ENCODE assay signal across 29 cellular contexts in genomic region chr12:128675576-128675975, GRCh38.
"Had no signal": no experiment of that assay in that cellular context is flagged by ENCODE, and none has a peak within 500 bp of the region (broad histone marks: within the 10 kb centered on the region; RNA-seq: fewer than 3 reads in every experiment).

No MANE protein-coding gene starts in this region.

- H3K9me3 ChIP-seq: colonic mucosa, gastrocnemius medialis had no signal

- H3K27ac Mint-ChIP-seq: dendritic cell treated with granulocyte-macrophage colony-stimulating factor and Interleukin-4, amounts not matched to agents 40 ng/mL and 50 ng/mL, for 4 days; effector memory CD8-positive, alpha-beta T cell; endodermal cell had no signal

- H3K36me3 ChIP-seq: colonic mucosa, esophagus muscularis mucosa, esophagus squamous epithelium, gastrocnemius medialis, gastroesophageal sphincter, heart left ventricle, heart right ventricle had no signal

- H3K4me1 ChIP-seq: colonic mucosa, esophagus squamous epithelium, foreskin keratinocyte, gastrocnemius medialis, gastroesophageal sphincter, heart left ventricle, heart right ventricle had no signal

- H3K4me3 ChIP-seq: colonic mucosa, coronary artery, dorsolateral prefrontal cortex, esophagus muscularis mucosa, esophagus squamous epithelium, gastrocnemius medialis, gastroesophageal sphincter, heart left ventricle, heart right ventricle had no signal

- ATAC-seq: effector memory CD8-positive, alpha-beta T cell; esophagus mucosa; foreskin keratinocyte; gastrocnemius medialis; gastroesophageal sphincter; heart left ventricle; heart right ventricle had no signal

- FAIRE-seq: colon, endometrium, endothelial cell of umbilical vein, frontal cortex had no signal

- H3K4me1 Mint-ChIP-seq: endodermal cell had no signal

- H3K27me3 ChIP-seq: colonic mucosa, dorsolateral prefrontal cortex, esophagus muscularis mucosa, esophagus squamous epithelium, foreskin keratinocyte, gastrocnemius medialis, gastroesophageal sphincter, heart left ventricle had no signal

- H3K4me3 Mint-ChIP-seq: dendritic cell treated with granulocyte-macrophage colony-stimulating factor and Interleukin-4, amounts not matched to agents 40 ng/mL and 50 ng/mL, for 4 days; effector memory CD8-positive, alpha-beta T cell; endodermal cell had no signal

- DNase-seq: colonic mucosa; cortex of kidney; dermis blood vessel endothelial cell; dorsolateral prefrontal cortex; effector CD4-positive, alpha-beta T cell; effector CD8-positive, alpha-beta T cell; effector memory CD4-positive, alpha-beta T cell; effector memory CD8-positive, alpha-beta T cell; endodermal cell; erythroblast; esophagus squamous epithelium; foreskin fibroblast; foreskin keratinocyte; foreskin melanocyte; gastrocnemius medialis; glutamatergic neuron; head of caudate nucleus; heart left ventricle; heart right ventricle had no signal

- H3K27me3 Mint-ChIP-seq: dendritic cell treated with granulocyte-macrophage colony-stimulating factor and Interleukin-4, amounts not matched to agents 40 ng/mL and 50 ng/mL, for 4 days; effector memory CD8-positive, alpha-beta T cell had no signal

- H3K9me3 Mint-ChIP-seq: dendritic cell treated with granulocyte-macrophage colony-stimulating factor and Interleukin-4, amounts not matched to agents 40 ng/mL and 50 ng/mL, for 4 days; effector memory CD8-positive, alpha-beta T cell had no signal

- H3K27ac ChIP-seq: colonic mucosa, coronary artery, dorsolateral prefrontal cortex, epithelial cell of prostate, esophagus muscularis mucosa, esophagus squamous epithelium, foreskin keratinocyte, gastrocnemius medialis, gastroesophageal sphincter, heart left ventricle, heart right ventricle had no signal
